In genomic region chr10:124035928-124036558, GRCh38 we compare ENCODE assay signal across 1 cellular context.
A peak's percentile ranks its signal among the peaks of the same experiment; 100 is the strongest.
TF ChIP-seq lines count a peak whose summit lies in the region.

No MANE protein-coding gene starts in this region.

TF ChIP-seq in GM12878, 131 proteins besides CTCF, POLR2A, EP300 and RAD21 (continued from another document and continues in another):
- TF ChIP-seq NR2C2 (IDR thresholded peaks at IDR 0.05; ENCODE audit: borderline replicate concordance, control insufficient read depth, insufficient read length, low read depth), result no peak
- TF ChIP-seq HDAC6 (IDR thresholded peaks at IDR 0.05; ENCODE audit: unreplicated experiment), result no peak
- TF ChIP-seq ZBTB33 (IDR thresholded peaks at IDR 0.05), result no peak
- TF ChIP-seq CBX5 (IDR thresholded peaks at IDR 0.05; ENCODE audit: low read depth), result peak; percentile 57; the same call in 1 of the 2 replicates
- no peak for TF ChIP-seq FOXM1 (IDR thresholded peaks at IDR 0.05; ENCODE audit: low read depth, low read length)
- TF ChIP-seq PAX5 (IDR thresholded peaks at IDR 0.05; ENCODE audit: borderline replicate concordance, low read depth, low read length), result peak; percentile 78
- no peak for TF ChIP-seq PAX8 (IDR thresholded peaks at IDR 0.05)
- no peak for TF ChIP-seq EZH2 (IDR thresholded peaks at IDR 0.05; ENCODE audit: borderline replicate concordance, control insufficient read depth, low read depth, low read length)
- TF ChIP-seq ZNF384 (IDR thresholded peaks at IDR 0.05; ENCODE audit: borderline replicate concordance, low read depth, low read length), result no peak
- TF ChIP-seq ELK1 (IDR thresholded peaks at IDR 0.05; ENCODE audit: low read depth, low read length), result no peak
- no peak for TF ChIP-seq SREBF1 (IDR thresholded peaks at IDR 0.05; ENCODE audit: low read length)
- peak; percentile 96 for TF ChIP-seq DPF2 (IDR thresholded peaks at IDR 0.05)
- peak; percentile 73 to 84 for TF ChIP-seq BHLHE40 (IDR thresholded peaks at IDR 0.05; ENCODE audit: borderline replicate concordance in 1 of 2, low read depth in 2 of 2, low read length in 1 of 2)
- TF ChIP-seq CEBPB (IDR thresholded peaks at IDR 0.05; ENCODE audit: borderline replicate concordance in 1 of 2, low read depth in 2 of 2, low read length in 2 of 2), result no peak
- TF ChIP-seq CEBPZ (IDR thresholded peaks at IDR 0.05; ENCODE audit: low read depth, low read length), result no peak
- TF ChIP-seq FOXK2 (IDR thresholded peaks at IDR 0.05), result peak; percentile 82
- TF ChIP-seq HCFC1 (IDR thresholded peaks at IDR 0.05; ENCODE audit: low read length), result no peak
- peak; percentile 96 for TF ChIP-seq ATF7 (IDR thresholded peaks at IDR 0.05; ENCODE audit: low read depth)
- TF ChIP-seq RB1 (IDR thresholded peaks at IDR 0.05; ENCODE audit: borderline replicate concordance), result 0 out of 2 replicates have a peak, but pooled peaks have one; percentile 42
- TF ChIP-seq HSF1 (IDR thresholded peaks at IDR 0.05; ENCODE audit: low read depth, low read length), result no peak
- peak; percentile 83 for TF ChIP-seq RUNX3 (IDR thresholded peaks at IDR 0.05; ENCODE audit: low read length)
- TF ChIP-seq HDAC2 (IDR thresholded peaks at IDR 0.05), result no peak
- peak; percentile 89 for TF ChIP-seq PKNOX1 (IDR thresholded peaks at IDR 0.05)
- TF ChIP-seq CREB1 (IDR thresholded peaks at IDR 0.05; ENCODE audit: low read depth), result peak; percentile 39; the same call in 1 of the 2 replicates
- no peak for TF ChIP-seq ZNF207 (IDR thresholded peaks at IDR 0.05; ENCODE audit: borderline replicate concordance)
- TF ChIP-seq ETV6 (conservative IDR thresholded peaks at IDR 0.05 in 1 of 2, IDR thresholded peaks at IDR 0.05 in 1 of 2; ENCODE audit: borderline replicate concordance in 1 of 2, low read depth in 1 of 2), result peak in 1 of 2 experiments; percentile 53; a peak in 1 of 4 replicates
- no peak for TF ChIP-seq STAT1 (conservative IDR thresholded peaks at IDR 0.05)
- TF ChIP-seq NR2C1 (IDR thresholded peaks at IDR 0.05), result peak; percentile 81
- TF ChIP-seq BRCA1 (IDR thresholded peaks at IDR 0.05; ENCODE audit: low read depth, low read length), result no peak
- peak; percentile 94 for TF ChIP-seq GATAD2B (conservative IDR thresholded peaks at IDR 0.05; ENCODE audit: low read depth)
- peak; percentile 72 for TF ChIP-seq SPI1 (IDR thresholded peaks at IDR 0.05; ENCODE audit: borderline replicate concordance, insufficient read depth, low read depth, low read length)
- no peak for TF ChIP-seq ZBTB11 (CRISPR knock-in tag; IDR thresholded peaks at IDR 0.05)
- TF ChIP-seq TCF12 (IDR thresholded peaks at IDR 0.05; ENCODE audit: low read depth, low read length), result peak; percentile 55; the same call in 1 of the 2 replicates
- 0 out of 2 replicates have a peak, but pooled peaks have one; percentile 54 for TF ChIP-seq JUND (IDR thresholded peaks at IDR 0.05; ENCODE audit: low read depth, low read length)
- TF ChIP-seq RAD51 (IDR thresholded peaks at IDR 0.05), result no peak
- TF ChIP-seq IRF3 (IDR thresholded peaks at IDR 0.05), result no peak
- no peak for TF ChIP-seq WRNIP1 (IDR thresholded peaks at IDR 0.05; ENCODE audit: borderline replicate concordance, low read depth, low read length)
- peak; percentile 74; the same call in 1 of the 2 replicates for TF ChIP-seq IRF4 (IDR thresholded peaks at IDR 0.05; ENCODE audit: low read depth, low read length)
- no peak for TF ChIP-seq SIX5 (IDR thresholded peaks at IDR 0.05; ENCODE audit: low read depth, low read length, severe bottlenecking)
- TF ChIP-seq YY1 (IDR thresholded peaks at IDR 0.05; ENCODE audit: low read depth, low read length), result no peak
- peak; percentile 27 for TF ChIP-seq KLF5 (IDR thresholded peaks at IDR 0.05; ENCODE audit: partially characterized antibody)
- no peak for TF ChIP-seq YBX1 (IDR thresholded peaks at IDR 0.05)
- peak; percentile 48; the same call in 1 of the 2 replicates for TF ChIP-seq BMI1 (IDR thresholded peaks at IDR 0.05; ENCODE audit: borderline replicate concordance)
- TF ChIP-seq MYB (IDR thresholded peaks at IDR 0.05; ENCODE audit: borderline replicate concordance, low read depth, low read length), result no peak
- TF ChIP-seq ATF2 (IDR thresholded peaks at IDR 0.05; ENCODE audit: low read length), result peak; percentile 73; the same call in 1 of the 2 replicates
